33 cellular contexts compared by ENCODE assay signal in the genomic region with DNA sequence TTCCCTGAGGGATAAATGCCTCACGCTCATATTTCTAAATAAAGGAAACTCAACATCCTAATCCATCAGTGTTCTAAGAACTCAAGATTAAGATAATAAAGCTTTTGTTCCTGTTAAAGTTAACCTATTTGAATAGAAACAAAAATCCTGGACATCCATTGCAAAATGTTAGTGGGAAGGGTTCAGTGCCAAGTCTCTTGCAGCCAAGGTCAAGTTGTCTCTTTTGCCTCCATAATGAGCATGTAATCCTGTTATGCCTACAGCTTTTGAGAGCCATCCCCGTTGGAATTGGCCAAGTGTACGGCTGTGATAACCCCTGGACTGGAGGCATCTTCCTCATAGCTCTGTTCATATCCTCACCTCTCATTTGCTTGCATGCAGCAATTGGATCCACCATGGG. TPM values are rescaled to one million over a fixed set of nuclear protein-coding genes. Genes with fewer than 3 reads are reported as not detected.
"Had no signal": no experiment of that assay in that cellular context is flagged by ENCODE, and none has a peak within 500 bp of the region (broad histone marks: within the 10 kb centered on the region; RNA-seq: fewer than 3 reads in every experiment).

No MANE protein-coding gene starts in this region.

- DNase-seq: activated B cell treated with CpG ODN at 0.5 μM for 24 hours; activated CD4-positive, alpha-beta T cell treated with anti-CD3 and anti-CD28 coated beads for 48 hours; activated CD4-positive, alpha-beta T cell treated with anti-CD3 and anti-CD28 coated beads, Interleukin-2, amount 50 U/mL, for 1 hour; activated CD4-positive, alpha-beta T cell treated with anti-CD3 and anti-CD28 coated beads, Interleukin-2, amount 50 U/mL, for 48 hours; activated CD8-positive, alpha-beta memory T cell treated with anti-CD3 and anti-CD28 coated beads for 24 hours; activated CD8-positive, alpha-beta T cell treated with anti-CD3 and anti-CD28 coated beads for 36 hours; activated effector memory CD4-positive, alpha-beta T cell treated with Interleukin-2 at 50 U/mL for 16 hours; activated gamma-delta T cell treated with Interleukin-2 at 50 U/mL for 16 hours; activated naive CD4-positive, alpha-beta T cell treated with anti-CD3 and anti-CD28 coated beads, Interleukin-2, amount 50 U/mL, for 16 hours; activated naive CD4-positive, alpha-beta T cell treated with Interleukin-2 at 50 U/mL for 16 hours; activated T-cell treated with anti-CD3 and anti-CD28 coated beads, Interleukin-2, amount 50 U/mL, for 4 hours; amniotic stem cell; anterior cingulate cortex; brain microvascular endothelial cell; caudate nucleus; cortex of kidney; dermis blood vessel endothelial cell; effector CD4-positive, alpha-beta T cell; effector memory CD8-positive, alpha-beta T cell; erythroblast; foreskin melanocyte; T-helper 1 cell; T-helper 17 cell; T1000; WERI-Rb-1 had no signal

- H3K4me3 ChIP-seq: esophagus muscularis mucosa, gastroesophageal sphincter had no signal

- H3K27ac ChIP-seq: brain microvascular endothelial cell, esophagus muscularis mucosa, gastroesophageal sphincter, WERI-Rb-1 had no signal

- ATAC-seq: activated CD4-positive, CD25-positive, alpha-beta regulatory T cell treated with anti-CD3 and anti-CD28 coated beads, Interleukin-2, amount 50 U/mL, for 24 hours; activated CD8-positive, alpha-beta T cell treated with anti-CD3 and anti-CD28 coated beads for 36 hours; activated T-cell treated with anti-CD3 and anti-CD28 coated beads, Interleukin-2, amount 50 U/mL, for 4 hours; activated T-helper 17 cell treated with anti-CD3 and anti-CD28 coated beads, Interleukin-2, amount 50 U/mL, for 72 hours; effector memory CD8-positive, alpha-beta T cell; gastroesophageal sphincter; T-helper 17 cell had no signal

- H3K36me3 ChIP-seq: brain microvascular endothelial cell, esophagus muscularis mucosa, gastroesophageal sphincter, WERI-Rb-1 had no signal

- H3K27me3 ChIP-seq: brain microvascular endothelial cell, esophagus muscularis mucosa, gastroesophageal sphincter had no signal

- H3K9me3 ChIP-seq: esophagus muscularis mucosa, gastroesophageal sphincter had no signal

RNA-seq across cellular contexts. Expression of gene SLC14A1, which starts 51.3 kb away (rescaled TPM):
- total RNA-seq: astrocyte, dermis blood vessel endothelial cell had no signal

RNA-seq across cellular contexts. Expression of gene SLC14A2, which starts 57.4 kb away (rescaled TPM):
- total RNA-seq: activated B cell treated with CpG ODN at 0.5 μM for 24 hours; activated T-cell treated with anti-CD3 and anti-CD28 coated beads, Interleukin-2, amount 50 U/mL, for 4 hours; astrocyte; chondrocyte; dermis blood vessel endothelial cell; fibroblast of villous mesenchyme; glomerular endothelial cell had no signal
